20 cellular contexts compared by ENCODE assay signal in genomic region chr16:89954462-89954861, GRCh38.
"Had no signal": no experiment of that assay in that cellular context is flagged by ENCODE, and none has a peak within 500 bp of the region (broad histone marks: within the 10 kb centered on the region; RNA-seq: fewer than 3 reads in every experiment).

No MANE protein-coding gene starts in this region.

- ATAC-seq: heart right ventricle; stimulated activated naive CD8-positive, alpha-beta T cell treated with anti-CD3 and anti-CD28 coated beads, Interleukin-15, Interleukin-2, amounts not matched to agents 100 U/mL and 50 U/mL, for 24 hours had no signal

- DNase-seq: activated CD4-positive, alpha-beta T cell treated with anti-CD3 and anti-CD28 coated beads for 4 hours; activated CD8-positive, alpha-beta memory T cell treated with anti-CD3 and anti-CD28 coated beads, Interleukin-2, amount 50 U/mL, for 48 hours; activated naive CD4-positive, alpha-beta T cell treated with Interleukin-2 at 50 U/mL for 16 hours; anterior cingulate cortex; cerebellar nuclear complex; dermis blood vessel endothelial cell; heart right ventricle; naive thymus-derived CD4-positive, alpha-beta T cell; nucleus accumbens; small intestine; stimulated activated CD4-positive, alpha-beta T cell treated with anti-CD3 and anti-CD28 coated beads, Interleukin-4, amount 100 ng/mL, for 24 hours; stimulated activated naive CD8-positive, alpha-beta T cell treated with anti-CD3 and anti-CD28 coated beads, Interleukin-15, Interleukin-2, amounts not matched to agents 100 U/mL and 50 U/mL, for 24 hours; T-helper 17 cell; transverse colon; WERI-Rb-1 had no signal

- FAIRE-seq: frontal cortex, small intestine had no signal

- H3K27ac ChIP-seq: breast epithelium, heart right ventricle, right atrium auricular region, transverse colon, vagina, WERI-Rb-1 had no signal

- H3K4me3 ChIP-seq: breast epithelium, heart right ventricle, lung, right atrium auricular region, transverse colon, vagina had no signal

- H3K9me3 ChIP-seq: breast epithelium, heart right ventricle, right atrium auricular region, transverse colon, vagina had no signal

- H3K36me3 ChIP-seq: breast epithelium had no signal

- H3K27me3 ChIP-seq: breast epithelium, heart right ventricle, right atrium auricular region, transverse colon, vagina had no signal
